In the genomic region with DNA sequence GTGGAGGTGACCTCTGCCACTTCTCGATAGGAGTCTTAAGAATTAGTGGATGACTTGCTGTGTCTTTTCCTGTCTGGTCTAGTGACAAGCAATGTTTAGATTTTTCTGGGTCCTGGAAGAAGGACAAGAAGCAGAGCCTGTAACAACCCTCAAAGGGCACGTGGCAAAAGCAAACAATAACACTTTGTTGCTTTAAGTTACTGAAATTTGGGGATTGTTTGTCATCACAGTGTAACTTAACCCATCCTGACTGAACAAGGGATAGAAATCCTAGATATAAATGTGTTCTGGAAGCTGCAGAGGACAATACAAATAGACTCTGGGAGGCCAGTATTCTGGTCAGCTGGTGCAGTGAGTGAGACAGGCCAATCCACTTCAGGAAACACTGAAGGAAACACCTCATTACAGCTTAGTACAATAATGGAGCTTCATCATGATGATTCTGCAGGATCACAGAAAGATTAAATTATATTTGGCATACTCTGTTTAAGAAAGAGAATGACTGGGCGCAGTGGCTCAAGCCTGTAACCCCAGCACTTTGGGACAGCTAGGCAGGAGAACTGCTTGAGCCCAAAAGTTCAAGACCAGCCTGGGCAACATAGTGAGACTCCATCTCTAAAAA, we compare ENCODE assay signal across 1 cellular context.
TF ChIP-seq lines count a peak whose summit lies in the region.

No MANE protein-coding gene starts in this region.

TF ChIP-seq in HepG2, 621 proteins besides CTCF, POLR2A, EP300 and RAD21:
- TF ChIP-seq GLI4 (CRISPR knock-in tag; IDR thresholded peaks at IDR 0.05; ENCODE audit: borderline replicate concordance) (no peak), ZNF12 (CRISPR knock-in tag; IDR thresholded peaks at IDR 0.05) (peak; percentile 92)
